In the genomic region with DNA sequence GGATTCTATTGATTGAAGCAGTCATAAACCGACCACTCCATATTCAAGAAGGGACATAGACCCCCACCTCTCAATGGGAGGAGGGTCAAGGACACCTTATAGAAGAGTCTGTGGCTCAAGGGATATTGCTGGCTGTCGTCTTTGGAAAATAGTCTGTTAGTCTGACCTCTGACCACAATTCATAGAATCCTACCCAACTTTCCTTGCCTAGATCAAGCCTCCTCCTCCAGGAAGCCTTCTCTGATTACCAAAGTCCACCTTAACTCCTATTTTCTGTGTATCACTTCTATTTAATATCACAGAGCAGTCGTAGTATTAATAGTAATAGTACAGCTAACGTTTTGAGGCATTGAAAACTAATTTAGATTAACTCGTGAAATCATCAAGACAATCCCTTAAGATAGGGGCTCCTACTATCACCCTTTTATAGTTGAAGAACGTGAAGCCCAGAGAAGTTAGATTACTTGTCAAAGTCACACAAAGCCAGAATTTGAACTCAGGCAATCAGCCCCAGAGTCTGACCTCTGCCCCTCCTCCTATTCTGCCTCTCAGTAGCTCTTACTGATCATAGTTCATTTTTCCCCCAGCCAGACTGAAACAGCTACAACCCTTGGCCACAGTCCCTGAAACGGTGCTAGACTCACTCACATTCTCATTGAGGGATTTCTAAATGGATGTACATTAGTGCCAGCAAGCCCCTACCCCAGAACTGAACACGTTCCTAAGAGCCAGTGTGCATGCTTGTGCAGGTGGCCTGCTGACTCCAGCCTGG, we compare ENCODE assay signal across 23 cellular contexts.
DNase-seq lines count a peak whose midpoint lies in the region; TF ChIP-seq lines count a peak whose summit lies in the region.
"Had no signal": no experiment of that assay in that cellular context is flagged by ENCODE, and none has a peak within 500 bp of the region (broad histone marks: within the 10 kb centered on the region; RNA-seq: fewer than 3 reads in every experiment).

No MANE protein-coding gene starts in this region.

- TF ChIP-seq RAD21 in liver (IDR thresholded peaks at IDR 0.05) = peak; percentile 4 to 40

- TF ChIP-seq EP300 in sigmoid colon (IDR thresholded peaks at IDR 0.05) = no peak

- DNase-seq in activated T-helper 2 cell treated with anti-CD3 and anti-CD28 coated beads, Interferon-gamma antibody, Interleukin-2, Interleukin-4, amounts not matched to agents 10 μg/mL and 5 μg/mL and 100 μg/mL, durations not matched to agents 14 hours and 24 hours and 36 hours (ENCODE audit: low spot score) = no peak
- DNase-seq in sigmoid colon (peak; percentile 6), AG20443 (ENCODE audit: low spot score) (no peak), SK-N-DZ (ENCODE audit: low spot score) (no peak)
- DNase-seq in activated T-helper 1 cell treated with anti-CD3 and anti-CD28 coated beads, Interleukin-12 subunit alpha, Interleukin-12 subunit beta, Interleukin-2, Interleukin-4 antibody, amounts not matched to agents 30 ng/mL and 10 ng/mL and 1 ng/mL, durations not matched to agents 14 hours and 24 hours and 36 hours (ENCODE audit: low spot score) = no peak
- DNase-seq: AML-193; CD8-positive, alpha-beta T cell; DMS 273 treated with DMSO at 0.1 percent for 48 hours; DMS79; EL; GDM1; NCI-H1105 treated with DMSO at 0.1 percent for 48 hours; NCI-H146; NCI-H1930; NCI-H2107; NCI-H526; PC-9; SJCRH30 had no signal

- no peaks in the 10 kb centered on the region for H3K27me3 Mint-ChIP-seq in activated T-helper 2 cell treated with anti-CD3 and anti-CD28 coated beads, Interferon-gamma antibody, Interleukin-2, Interleukin-4, amounts not matched to agents 10 μg/mL and 5 μg/mL and 100 μg/mL, durations not matched to agents 14 hours and 24 hours and 36 hours (ENCODE audit: low read depth)
- H3K27me3 Mint-ChIP-seq in activated T-helper 1 cell treated with anti-CD3 and anti-CD28 coated beads, Interleukin-12 subunit alpha, Interleukin-12 subunit beta, Interleukin-2, Interleukin-4 antibody, amounts not matched to agents 30 ng/mL and 10 ng/mL and 1 ng/mL, durations not matched to agents 14 hours and 24 hours and 36 hours (ENCODE audit: insufficient read depth) = no peaks in the 10 kb centered on the region

- H3K4me3 ChIP-seq in BLaER1 (no peak overlapping the region), liver (ENCODE audit: low read depth in 1 of 3, low read length in 3 of 3) (no peak overlapping the region), sigmoid colon (no peak overlapping the region)
- H3K4me3 ChIP-seq: GM12878, PC-9, SJCRH30 had no signal

- no peaks in the 10 kb centered on the region for H3K27me3 ChIP-seq in BLaER1
- H3K27me3 ChIP-seq in liver (ENCODE audit: control insufficient read depth in 4 of 4, insufficient read depth in 4 of 4, low read length in 3 of 4) = no peaks in the 10 kb centered on the region
- no peaks in the 10 kb centered on the region for H3K27me3 ChIP-seq in sigmoid colon
- H3K27me3 ChIP-seq: SJCRH30 had no signal

- TF ChIP-seq CTCF in liver (IDR thresholded peaks at IDR 0.05; ENCODE audit: low read depth, low read length, missing input control) (no peak), sigmoid colon (IDR thresholded peaks at IDR 0.05) (no peak)

- H3K4me3 Mint-ChIP-seq in activated T-helper 2 cell treated with anti-CD3 and anti-CD28 coated beads, Interferon-gamma antibody, Interleukin-2, Interleukin-4, amounts not matched to agents 10 μg/mL and 5 μg/mL and 100 μg/mL, durations not matched to agents 14 hours and 24 hours and 36 hours (ENCODE audit: low read depth) = no peak overlapping the region
- no peak overlapping the region for H3K4me3 Mint-ChIP-seq in activated T-helper 1 cell treated with anti-CD3 and anti-CD28 coated beads, Interleukin-12 subunit alpha, Interleukin-12 subunit beta, Interleukin-2, Interleukin-4 antibody, amounts not matched to agents 30 ng/mL and 10 ng/mL and 1 ng/mL, durations not matched to agents 14 hours and 24 hours and 36 hours
- H3K4me3 Mint-ChIP-seq: CD8-positive, alpha-beta T cell had no signal

- H3K4me1 Mint-ChIP-seq in activated T-helper 2 cell treated with anti-CD3 and anti-CD28 coated beads, Interferon-gamma antibody, Interleukin-2, Interleukin-4, amounts not matched to agents 10 μg/mL and 5 μg/mL and 100 μg/mL, durations not matched to agents 14 hours and 24 hours and 36 hours (ENCODE audit: low read depth) = peaks cover 47% of the 10 kb centered on the region
- peaks cover 47% of the 10 kb centered on the region for H3K4me1 Mint-ChIP-seq in activated T-helper 1 cell treated with anti-CD3 and anti-CD28 coated beads, Interleukin-12 subunit alpha, Interleukin-12 subunit beta, Interleukin-2, Interleukin-4 antibody, amounts not matched to agents 30 ng/mL and 10 ng/mL and 1 ng/mL, durations not matched to agents 14 hours and 24 hours and 36 hours (ENCODE audit: low read depth)

- H4K20me1 ChIP-seq in BLaER1 = no peaks in the 10 kb centered on the region

- peak overlapping the region; percentile 49 for H3K27ac Mint-ChIP-seq in activated T-helper 2 cell treated with anti-CD3 and anti-CD28 coated beads, Interferon-gamma antibody, Interleukin-2, Interleukin-4, amounts not matched to agents 10 μg/mL and 5 μg/mL and 100 μg/mL, durations not matched to agents 14 hours and 24 hours and 36 hours
- no peak overlapping the region for H3K27ac Mint-ChIP-seq in activated T-helper 1 cell treated with anti-CD3 and anti-CD28 coated beads, Interleukin-12 subunit alpha, Interleukin-12 subunit beta, Interleukin-2, Interleukin-4 antibody, amounts not matched to agents 30 ng/mL and 10 ng/mL and 1 ng/mL, durations not matched to agents 14 hours and 24 hours and 36 hours
- H3K27ac Mint-ChIP-seq: CD8-positive, alpha-beta T cell had no signal

- peaks cover 9% of the 10 kb centered on the region for H3K9me3 ChIP-seq in BLaER1
- peaks cover 0 to 8% (median 0%) of the 10 kb centered on the region in 4 donors for H3K9me3 ChIP-seq in liver (ENCODE audit: control insufficient read depth in 4 of 4, low read length in 3 of 4)
- no peaks in the 10 kb centered on the region for H3K9me3 ChIP-seq in sigmoid colon
- H3K9me3 ChIP-seq: SJCRH30 had no signal

- no peak for TF ChIP-seq POLR2A in sigmoid colon (IDR thresholded peaks at IDR 0.05)

- H3K4me2 ChIP-seq in BLaER1 = peak overlapping the region; percentile 82; the same call in 1 of the 2 replicates
- H3K4me2 ChIP-seq: PC-9 had no signal

- peaks cover 77% of the 10 kb centered on the region for H3K4me1 ChIP-seq in BLaER1
- H3K4me1 ChIP-seq in liver (ENCODE audit: control insufficient read depth in 4 of 4, insufficient read depth in 4 of 4, low read length in 3 of 4) = peaks cover 0 to 11% (median 4%) of the 10 kb centered on the region in 4 donors
- H3K4me1 ChIP-seq in sigmoid colon = peaks cover 0 to 10% (median 3%) of the 10 kb centered on the region in 4 donors
- H3K4me1 ChIP-seq: SJCRH30 had no signal

- peaks cover 7% of the 10 kb centered on the region for H3K9me3 Mint-ChIP-seq in activated T-helper 2 cell treated with anti-CD3 and anti-CD28 coated beads, Interferon-gamma antibody, Interleukin-2, Interleukin-4, amounts not matched to agents 10 μg/mL and 5 μg/mL and 100 μg/mL, durations not matched to agents 14 hours and 24 hours and 36 hours
- peaks cover 5% of the 10 kb centered on the region for H3K9me3 Mint-ChIP-seq in activated T-helper 1 cell treated with anti-CD3 and anti-CD28 coated beads, Interleukin-12 subunit alpha, Interleukin-12 subunit beta, Interleukin-2, Interleukin-4 antibody, amounts not matched to agents 30 ng/mL and 10 ng/mL and 1 ng/mL, durations not matched to agents 14 hours and 24 hours and 36 hours
- H3K9me3 Mint-ChIP-seq: CD8-positive, alpha-beta T cell had no signal

- intact Hi-C loops in activated T-helper 2 cell treated with anti-CD3 and anti-CD28 coated beads, Interferon-gamma antibody, Interleukin-2, Interleukin-4, amounts not matched to agents 10 μg/mL and 5 μg/mL and 100 μg/mL, durations not matched to agents 14 hours and 24 hours and 36 hours (cut with micrococcal nuclease) = no loop called here
- intact Hi-C loops in sigmoid colon (cut with DNase I) = no loop called here
- intact Hi-C loops in activated T-helper 1 cell treated with anti-CD3 and anti-CD28 coated beads, Interleukin-12 subunit alpha, Interleukin-12 subunit beta, Interleukin-2, Interleukin-4 antibody, amounts not matched to agents 30 ng/mL and 10 ng/mL and 1 ng/mL, durations not matched to agents 14 hours and 24 hours and 36 hours (cut with micrococcal nuclease) = no loop called here

- H3K9ac ChIP-seq in BLaER1 = no peak overlapping the region
- H3K9ac ChIP-seq in liver (ENCODE audit: low read depth in 1 of 2, low read length in 2 of 2) = no peak overlapping the region

- 75% methylated on average over 8 of the region's 8 CpGs for WGBS in liver
- 85 to 90% methylated on average over 8 of the region's 8 CpGs for WGBS in sigmoid colon, 2 donors

- H3K36me3 ChIP-seq in BLaER1 (no peaks in the 10 kb centered on the region), liver (ENCODE audit: control insufficient read depth in 4 of 4, insufficient read depth in 3 of 4, low read depth in 1 of 4, low read length in 3 of 4) (no peaks in the 10 kb centered on the region), sigmoid colon (no peaks in the 10 kb centered on the region)
- H3K36me3 ChIP-seq: SJCRH30 had no signal

- peaks cover 5% of the 10 kb centered on the region for H3K36me3 Mint-ChIP-seq in activated T-helper 2 cell treated with anti-CD3 and anti-CD28 coated beads, Interferon-gamma antibody, Interleukin-2, Interleukin-4, amounts not matched to agents 10 μg/mL and 5 μg/mL and 100 μg/mL, durations not matched to agents 14 hours and 24 hours and 36 hours (ENCODE audit: low read depth)
- H3K36me3 Mint-ChIP-seq in activated T-helper 1 cell treated with anti-CD3 and anti-CD28 coated beads, Interleukin-12 subunit alpha, Interleukin-12 subunit beta, Interleukin-2, Interleukin-4 antibody, amounts not matched to agents 30 ng/mL and 10 ng/mL and 1 ng/mL, durations not matched to agents 14 hours and 24 hours and 36 hours (ENCODE audit: low read depth) = peaks cover 7% of the 10 kb centered on the region
- H3K36me3 Mint-ChIP-seq: CD8-positive, alpha-beta T cell; IgD-negative memory B cell had no signal

- no peak overlapping the region for H3K27ac ChIP-seq in BLaER1
- peak overlapping the region in 1 of 2 donors; percentile 50 for H3K27ac ChIP-seq in liver (ENCODE audit: low read depth in 1 of 2, low read length in 2 of 2)
- H3K27ac ChIP-seq in sigmoid colon = no peak overlapping the region
- H3K27ac ChIP-seq: C4-2B, PC-9, SJCRH30 had no signal

TF ChIP-seq in liver, 16 proteins besides CTCF, POLR2A, EP300 and RAD21 (continues in another document):
- TF ChIP-seq JUND (IDR thresholded peaks at IDR 0.05) (no peak), EGR1 (IDR thresholded peaks at IDR 0.05; ENCODE audit: low read depth in 2 of 2) (no peak), GABPA (IDR thresholded peaks at IDR 0.05 in 1 of 2, conservative IDR thresholded peaks at IDR 0.05 in 1 of 2) (no peak), SP1 (IDR thresholded peaks at IDR 0.05) (peak; percentile 68), NR2F2 (IDR thresholded peaks at IDR 0.05) (peak; percentile 8), HNF4A (conservative IDR thresholded peaks at IDR 0.05) (peak; percentile 68 to 74)
- TF ChIP-seq, protein P1, sequence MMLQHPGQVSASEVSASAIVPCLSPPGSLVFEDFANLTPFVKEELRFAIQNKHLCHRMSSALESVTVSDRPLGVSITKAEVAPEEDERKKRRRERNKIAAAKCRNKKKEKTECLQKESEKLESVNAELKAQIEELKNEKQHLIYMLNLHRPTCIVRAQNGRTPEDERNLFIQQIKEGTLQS (IDR thresholded peaks at IDR 0.05) = no peak
